In the genomic region with DNA sequence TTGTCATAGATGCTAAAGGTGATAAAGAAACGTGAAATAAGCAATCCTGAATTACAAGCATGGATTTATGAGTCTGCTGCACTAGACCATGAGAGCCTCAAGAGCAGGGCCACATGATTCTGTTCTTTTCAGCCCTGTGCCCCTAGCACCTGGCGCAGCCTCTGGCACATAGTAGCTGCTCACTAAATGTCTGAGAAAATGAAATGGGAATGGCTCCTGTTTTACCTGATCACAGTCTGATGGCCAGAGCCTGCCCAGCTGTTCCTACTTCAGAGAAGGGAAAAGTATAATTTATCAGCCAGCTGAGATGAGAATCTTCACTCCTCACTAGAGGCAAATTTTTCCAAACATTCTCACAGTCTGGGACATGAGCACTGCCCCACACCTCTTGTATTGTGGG, we compare ENCODE assay signal across 27 cellular contexts. TPM values are rescaled to one million over a fixed set of nuclear protein-coding genes. Genes with fewer than 3 reads are reported as not detected.
"Had no signal": no experiment of that assay in that cellular context is flagged by ENCODE, and none has a peak within 500 bp of the region (broad histone marks: within the 10 kb centered on the region; RNA-seq: fewer than 3 reads in every experiment).

No MANE protein-coding gene starts in this region.

- H3K36me3 Mint-ChIP-seq: activated CD4-positive, alpha-beta memory T cell treated with anti-CD3 and anti-CD28 coated beads for 36 hours; activated naive CD8-positive, alpha-beta T cell treated with anti-CD3 and anti-CD28 coated beads for 36 hours had no signal

- H3K4me1 Mint-ChIP-seq: activated B cell treated with CpG ODN at 0.5 μM for 24 hours; activated naive CD8-positive, alpha-beta T cell treated with anti-CD3 and anti-CD28 coated beads for 36 hours had no signal

- H3K4me3 Mint-ChIP-seq: activated B cell treated with CpG ODN at 0.5 μM for 24 hours; activated CD4-positive, alpha-beta memory T cell treated with anti-CD3 and anti-CD28 coated beads for 36 hours; activated naive CD8-positive, alpha-beta T cell treated with anti-CD3 and anti-CD28 coated beads for 36 hours had no signal

- DNase-seq: activated B cell treated with CpG ODN at 0.5 μM for 24 hours; activated CD4-positive, alpha-beta memory T cell treated with anti-CD3 and anti-CD28 coated beads for 36 hours; activated CD4-positive, alpha-beta T cell treated with anti-CD3 and anti-CD28 coated beads for 4 hours; activated CD4-positive, alpha-beta T cell treated with anti-CD3 and anti-CD28 coated beads, Interleukin-2, amount 50 U/mL, for 1 hour; activated CD4-positive, CD25-positive, alpha-beta regulatory T cell treated with anti-CD3 and anti-CD28 coated beads, Interleukin-2, amount 50 U/mL, for 72 hours; activated CD8-positive, alpha-beta memory T cell treated with anti-CD3 and anti-CD28 coated beads, Interleukin-2, amount 50 U/mL, for 4 hours; activated effector memory CD4-positive, alpha-beta T cell treated with Interleukin-2 at 50 U/mL for 16 hours; activated naive CD4-positive, alpha-beta T cell treated with anti-CD3 and anti-CD28 coated beads, Interleukin-2, amount 50 U/mL, for 16 hours; activated naive CD8-positive, alpha-beta T cell treated with anti-CD3 and anti-CD28 coated beads for 36 hours; activated T-cell treated with anti-CD3 and anti-CD28 coated beads, Interleukin-2, amount 50 U/mL, for 48 hours; amniotic stem cell; KG1; MM.1S; MV-4-11; NCI-H1092; NCI-H1436 treated with DMSO at 0.1 percent for 48 hours; NCI-H1694 treated with DMSO at 0.1 percent for 48 hours; NCI-H2029; NCI-H345; NCI-H524 treated with DMSO at 0.1 percent for 48 hours; NK-92 treated with Interleukin-12 subunit alpha and Interleukin-12 subunit beta, amount 100 ng/mL, for 24 hours; SW 1271; T-helper 1 cell; T-helper 2 cell; T-helper 9 cell had no signal

- H3K9me3 Mint-ChIP-seq: activated B cell treated with CpG ODN at 0.5 μM for 24 hours; activated CD4-positive, alpha-beta memory T cell treated with anti-CD3 and anti-CD28 coated beads for 36 hours; activated naive CD8-positive, alpha-beta T cell treated with anti-CD3 and anti-CD28 coated beads for 36 hours had no signal

- H3K27ac Mint-ChIP-seq: activated B cell treated with CpG ODN at 0.5 μM for 24 hours; activated CD4-positive, alpha-beta memory T cell treated with anti-CD3 and anti-CD28 coated beads for 36 hours; activated naive CD8-positive, alpha-beta T cell treated with anti-CD3 and anti-CD28 coated beads for 36 hours had no signal

RNA-seq across cellular contexts. Expression of a gene that starts 10.7 kb away (rescaled TPM):
- total RNA-seq: activated B cell treated with CpG ODN at 0.5 μM for 24 hours; activated CD4-positive, alpha-beta memory T cell treated with anti-CD3 and anti-CD28 coated beads for 36 hours; activated naive CD8-positive, alpha-beta T cell treated with anti-CD3 and anti-CD28 coated beads for 36 hours; NCI-H460; OCI-LY7 had no signal
